In genomic region chr2:145687445-145688104, GRCh38 we compare ENCODE assay signal across 14 cellular contexts.
DNase-seq lines count a peak whose midpoint lies in the region; ATAC-seq and TF ChIP-seq lines count a peak whose summit lies in the region.
"Had no signal": no experiment of that assay in that cellular context is flagged by ENCODE, and none has a peak within 500 bp of the region (broad histone marks: within the 10 kb centered on the region; RNA-seq: fewer than 3 reads in every experiment).

No MANE protein-coding gene starts in this region.

- ATAC-seq in GM21576 (IDR thresholded peaks at IDR 0.05; ENCODE audit: unreplicated experiment): no peak
- ATAC-seq: activated CD8-positive, alpha-beta T cell treated with anti-CD3 and anti-CD28 coated beads for 36 hours; activated naive CD4-positive, alpha-beta T cell treated with anti-CD3 and anti-CD28 coated beads, Interleukin-2, amount 50 U/mL, for 72 hours; T-cell had no signal

- H3K4me2 ChIP-seq in OCI-LY3 (ENCODE audit: low read length) (peak overlapping the region; percentile 76), smooth muscle cell (no peak overlapping the region), trophoblast cell (ENCODE audit: low read length) (no peak overlapping the region)

- TF ChIP-seq CTCF in OCI-LY3 (IDR thresholded peaks at IDR 0.05; ENCODE audit: low read depth, low read length) (no peak), fibroblast of pulmonary artery (IDR thresholded peaks at IDR 0.05; ENCODE audit: low read length, missing control alignments) (no peak), smooth muscle cell (IDR thresholded peaks at IDR 0.05; ENCODE audit: borderline replicate concordance, insufficient read depth, poor library complexity, severe bottlenecking) (no peak)

- H2BK12ac ChIP-seq in trophoblast cell (ENCODE audit: low read length): no peak overlapping the region

- H3K23ac ChIP-seq in trophoblast cell (ENCODE audit: low read length): no peak overlapping the region

- H3K4me3 ChIP-seq in OCI-LY3 (ENCODE audit: low read length) (peak overlapping the region; percentile 57), fibroblast of pulmonary artery (replicated peaks; ENCODE audit: low read depth, low read length) (no peak overlapping the region), smooth muscle cell (no peak overlapping the region), trophoblast cell (ENCODE audit: low read depth, low read length) (no peak overlapping the region)
- H3K4me3 ChIP-seq: right atrium auricular region had no signal

- no peak overlapping the region for H2BK5ac ChIP-seq in trophoblast cell (ENCODE audit: low read depth, low read length, poor library complexity)

- H3K79me2 ChIP-seq in OCI-LY3 (ENCODE audit: low read length) (no peaks in the 10 kb centered on the region), smooth muscle cell (ENCODE audit: low read depth) (no peaks in the 10 kb centered on the region), trophoblast cell (ENCODE audit: control insufficient read depth, insufficient read depth, low read length, poor library complexity) (no peaks in the 10 kb centered on the region)

- no peaks in the 10 kb centered on the region for H3K27me3 ChIP-seq in OCI-LY3 (ENCODE audit: low read depth, low read length)
- no peaks in the 10 kb centered on the region for H3K27me3 ChIP-seq in smooth muscle cell (ENCODE audit: low read depth)
- H3K27me3 ChIP-seq in trophoblast cell (ENCODE audit: insufficient read depth, low read length): no peaks in the 10 kb centered on the region
- H3K27me3 ChIP-seq: right atrium auricular region had no signal

- H3K18ac ChIP-seq in trophoblast cell (ENCODE audit: low read length): no peak overlapping the region

- H3K9ac ChIP-seq in OCI-LY3 (ENCODE audit: low read length) (peak overlapping the region; percentile 51; the same call in 1 of the 2 replicates), smooth muscle cell (ENCODE audit: low read depth) (no peak overlapping the region), trophoblast cell (ENCODE audit: low read length) (no peak overlapping the region)

- no peak overlapping the region for H3K14ac ChIP-seq in trophoblast cell (ENCODE audit: low read length)

- H4K20me1 ChIP-seq in OCI-LY3 (ENCODE audit: insufficient read depth, low read length): no peaks in the 10 kb centered on the region
- H4K20me1 ChIP-seq in smooth muscle cell (ENCODE audit: low read depth): no peaks in the 10 kb centered on the region

- H3K9me3 ChIP-seq in OCI-LY3 (ENCODE audit: insufficient read depth, low read length) (no peaks in the 10 kb centered on the region), smooth muscle cell (replicated peaks; ENCODE audit: low read depth) (no peaks in the 10 kb centered on the region), trophoblast cell (ENCODE audit: insufficient read depth, low read depth, low read length) (no peaks in the 10 kb centered on the region)
- H3K9me3 ChIP-seq: right atrium auricular region had no signal

- no peak overlapping the region for H4K91ac ChIP-seq in trophoblast cell (ENCODE audit: low read depth, low read length)

- no peak overlapping the region for H2AK5ac ChIP-seq in trophoblast cell (ENCODE audit: low read length)

- H3K36me3 ChIP-seq in OCI-LY3 (replicated peaks; ENCODE audit: low read depth, low read length) (no peaks in the 10 kb centered on the region), smooth muscle cell (ENCODE audit: low read depth) (no peaks in the 10 kb centered on the region), trophoblast cell (ENCODE audit: control insufficient read depth in 1 of 2, insufficient read depth in 2 of 2, low read length in 2 of 2) (no peaks in the 10 kb centered on the region)
- H3K36me3 ChIP-seq: right atrium auricular region had no signal

- H3F3A ChIP-seq in smooth muscle cell (ENCODE audit: low read depth): no peaks in the 10 kb centered on the region

- DNase-seq in NCI-H1417 (lab: John Stamatoyannopoulos, UW) (peak in 2 of 3 experiments; percentile 26 to 64), NCI-H1417 treated with DMSO at 0.1 percent for 48 hours (lab: John Stamatoyannopoulos, UW) (no peak), fibroblast of pulmonary artery (ENCODE audit: low read depth) (peak; percentile 24), smooth muscle cell (lab: John Stamatoyannopoulos, UW; ENCODE audit: unreplicated experiment) (no peak), trophoblast cell (no peak), NCI-H526 treated with DMSO at 0.1 percent for 48 hours (lab: John Stamatoyannopoulos, UW) (no peak)
- DNase-seq: 8988T; activated CD8-positive, alpha-beta T cell treated with anti-CD3 and anti-CD28 coated beads for 36 hours; NCI-H1092; T-cell had no signal

- no peak overlapping the region for H3K4ac ChIP-seq in trophoblast cell (ENCODE audit: low read depth, low read length)

- H4K12ac ChIP-seq in trophoblast cell (ENCODE audit: low read depth, low read length): no peak overlapping the region

- H3K79me1 ChIP-seq in trophoblast cell (ENCODE audit: low read length): no peaks in the 10 kb centered on the region

- H3K4me1 ChIP-seq in OCI-LY3 (ENCODE audit: low read length) (peaks cover 28% of the 10 kb centered on the region), smooth muscle cell (ENCODE audit: low read depth) (no peaks in the 10 kb centered on the region), trophoblast cell (ENCODE audit: control insufficient read depth in 1 of 2, insufficient read depth in 2 of 2, low read length in 2 of 2) (no peaks in the 10 kb centered on the region)
- H3K4me1 ChIP-seq: right atrium auricular region had no signal

- H2BK120ac ChIP-seq in trophoblast cell (ENCODE audit: insufficient read depth, low read length, poor library complexity): no peak overlapping the region

- no peak overlapping the region for H4K8ac ChIP-seq in trophoblast cell (ENCODE audit: low read depth, low read length)

- H3K27ac ChIP-seq in OCI-LY3 (ENCODE audit: low read length): peak overlapping the region; percentile 80
- H3K27ac ChIP-seq in smooth muscle cell (ENCODE audit: low read depth): no peak overlapping the region
- no peak overlapping the region for H3K27ac ChIP-seq in trophoblast cell (ENCODE audit: low read depth, low read length)
- H3K27ac ChIP-seq: right atrium auricular region had no signal

- WGBS in smooth muscle cell (ENCODE audit: low lambda C conversion rate): 59% methylated on average over 4 of the region's 4 CpGs
- WGBS in trophoblast cell (ENCODE audit: extremely low coverage, insufficient coverage, insufficient read length): no CpG with 5 or more reads among the region's 4 CpGs

- no peak overlapping the region for H2AFZ ChIP-seq in OCI-LY3 (ENCODE audit: low read depth, low read length)
- H2AFZ ChIP-seq in smooth muscle cell (ENCODE audit: low read depth): peak overlapping the region; percentile 67
- H2AFZ ChIP-seq in trophoblast cell (ENCODE audit: insufficient read depth, low read length, poor library complexity): no peak overlapping the region

Comparison
In these comparisons a context has a peak if more than half of its experiments do, and no peak if none do; other contexts are left out.
1. DNase-seq: peak in NCI-H1417 (2 of 3) and fibroblast of pulmonary artery (single experiment); none in NCI-H1417 treated with DMSO at 0.1 percent for 48 hours (single experiment), smooth muscle cell (single experiment), trophoblast cell (0 of 2) and NCI-H526 treated with DMSO at 0.1 percent for 48 hours (single experiment).